In the genomic region with DNA sequence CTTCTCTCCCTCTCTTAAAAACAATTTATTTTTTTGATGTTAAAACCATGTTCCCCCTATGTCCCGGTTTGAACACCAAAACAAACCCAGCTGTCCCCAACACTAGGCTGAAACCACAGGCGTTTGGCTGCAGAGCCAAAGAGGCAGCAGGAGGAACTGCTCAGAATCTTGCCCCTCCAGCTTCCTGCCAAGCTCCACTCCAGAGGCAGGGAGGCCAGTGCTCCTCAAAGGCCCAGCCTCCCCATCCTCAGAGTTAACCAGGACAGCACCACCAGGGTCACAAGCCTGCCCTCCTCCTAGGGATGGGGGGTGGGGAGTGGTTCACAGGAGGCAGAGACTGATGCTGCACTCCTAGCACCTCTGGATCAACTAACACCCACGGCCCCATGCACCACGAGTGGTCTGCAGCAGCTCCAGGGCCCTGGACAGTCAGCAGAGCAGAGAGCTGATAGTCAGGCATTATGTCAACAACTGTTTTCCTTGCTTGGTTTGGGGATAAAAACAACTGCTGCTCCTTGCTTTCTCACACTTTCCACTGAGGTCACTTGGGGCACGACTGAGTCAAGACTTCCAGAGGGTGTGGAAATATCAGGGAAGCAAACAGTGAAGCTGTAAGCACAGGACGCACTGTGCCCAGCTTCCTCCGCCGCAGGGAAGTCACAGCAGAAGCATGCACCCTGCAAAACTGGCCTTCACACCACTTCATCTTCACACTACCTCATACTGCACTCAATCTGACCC, we compare ENCODE assay signal across 11 cellular contexts.
DNase-seq lines count a peak whose midpoint lies in the region; ATAC-seq, FAIRE-seq and TF ChIP-seq lines count a peak whose summit lies in the region.
"Had no signal": no experiment of that assay in that cellular context is flagged by ENCODE, and none has a peak within 500 bp of the region (broad histone marks: within the 10 kb centered on the region; RNA-seq: fewer than 3 reads in every experiment).

No MANE protein-coding gene starts in this region.

- peak overlapping the region; percentile 81 for H3K18ac ChIP-seq in neuronal stem cell (ENCODE audit: low read length)

- H2BK5ac ChIP-seq in neuronal stem cell (ENCODE audit: low read length) = no peak overlapping the region

- H3K23ac ChIP-seq in neuronal stem cell (ENCODE audit: low read depth, low read length, poor library complexity) = no peak overlapping the region

- TF ChIP-seq POLR2A in A549 (IDR thresholded peaks at IDR 0.05; ENCODE audit: low read length) (no peak), Peyer's patch (IDR thresholded peaks at IDR 0.05) (no peak)

- H3K4ac ChIP-seq in neuronal stem cell (ENCODE audit: low read length) = no peak overlapping the region

- no peak for TF ChIP-seq EP300 in A549 (IDR thresholded peaks at IDR 0.05)

- H3K27ac ChIP-seq in A549 (peak overlapping the region; percentile 67 to 76), Peyer's patch (peak overlapping the region in 3 of 4 donors; percentile 46 to 85 (median 76)), neuronal stem cell (replicated peaks; ENCODE audit: low read length) (no peak overlapping the region)

- WGBS in A549 (ENCODE audit: missing lambda C conversion rate) = 33% methylated on average over 7 of the region's 8 CpGs
- no CpG with 5 or more reads among the region's 8 CpGs for WGBS in neuronal stem cell (ENCODE audit: extremely low coverage in 2 of 2, insufficient read length in 2 of 2, insufficient replicate concordance in 1 of 2), 2 donors

- peak overlapping the region; percentile 34 for H3K4me2 ChIP-seq in A549
- H3K4me2 ChIP-seq in neuronal stem cell (ENCODE audit: insufficient read depth, low read length, poor library complexity, severe bottlenecking) = no peak overlapping the region

- H3K36me3 ChIP-seq in Peyer's patch (no peaks in the 10 kb centered on the region), neuronal stem cell (replicated peaks in 1 of 2; ENCODE audit: control insufficient read depth in 2 of 2, insufficient read depth in 2 of 2, low read length in 2 of 2) (no peaks in the 10 kb centered on the region)

- H3K27me3 ChIP-seq in Peyer's patch = no peaks in the 10 kb centered on the region
- H3K27me3 ChIP-seq in neuronal stem cell (ENCODE audit: control insufficient read depth in 3 of 3, insufficient read depth in 3 of 3, low read depth in 1 of 3, low read length in 3 of 3) = peaks cover 0 to 4% (median 0%) of the 10 kb centered on the region in 3 experiments

- DNase-seq in A549 (ENCODE audit: low read depth in 1 of 2, low spot score in 1 of 2) = peak in 1 of 2 experiments; percentile 68
- peak in 1 of 3 donors; percentile 76 for DNase-seq in Peyer's patch
- DNase-seq in fibroblast of the conjunctiva (ENCODE audit: low read depth) = peak; percentile 29
- DNase-seq in neuronal stem cell (ENCODE audit: low spot score) = no peak
- DNase-seq in activated naive CD4-positive, alpha-beta T cell (lab: John Stamatoyannopoulos, UW) = no peak
- no peak for DNase-seq in retina
- no peak for DNase-seq in SIG-M5 treated with dmso at 0.1 percent for 504 hours (lab: John Stamatoyannopoulos, UW; ENCODE audit: unreplicated experiment)
- DNase-seq: NCI-H146, OCI-M1 had no signal

- CTCF ChIA-PET in A549 (lab: Yijun Ruan, JAX) = interaction anchor here (1.0 to 2.6 kb wide), 6 partner anchors 23 to 167 kb away, joined by 4 to 9 read pairs (median 7); a partner anchor contains a TSS

- peak overlapping the region; percentile 52 for H4K8ac ChIP-seq in neuronal stem cell (ENCODE audit: low read depth, low read length)

- H2BK15ac ChIP-seq in neuronal stem cell (ENCODE audit: low read length) = peak overlapping the region; percentile 27

- peak in 1 of 2 experiments; percentile 13; a peak in 1 of 5 replicates for TF ChIP-seq RAD21 in A549 (conservative IDR thresholded peaks at IDR 0.05 in 1 of 2, IDR thresholded peaks at IDR 0.05 in 1 of 2)

- peak overlapping the region; percentile 78 for H3K14ac ChIP-seq in neuronal stem cell (ENCODE audit: low read length)

- no peak overlapping the region for H3K9ac ChIP-seq in neuronal stem cell (ENCODE audit: low read depth, low read length, poor library complexity)

- peak overlapping the region; percentile 47 for H2AK5ac ChIP-seq in neuronal stem cell (ENCODE audit: low read depth, low read length)

- ATAC-seq in A549 (peak; percentile 78 to 81), GM21576 (IDR thresholded peaks at IDR 0.05; ENCODE audit: unreplicated experiment) (no peak)

- FAIRE-seq in A549 (lab: Jason Lieb, UNC) = no peak
- FAIRE-seq: TTC549 had no signal

- H3K79me1 ChIP-seq in neuronal stem cell (ENCODE audit: low read depth, low read length) = no peaks in the 10 kb centered on the region

- peaks cover 58% of the 10 kb centered on the region for H3K4me1 ChIP-seq in A549
- no peaks in the 10 kb centered on the region for H3K4me1 ChIP-seq in Peyer's patch
- H3K4me1 ChIP-seq in neuronal stem cell (ENCODE audit: control insufficient read depth in 2 of 2, insufficient read depth in 1 of 2, low read depth in 1 of 2, low read length in 2 of 2) = peaks cover 0 to 3% of the 10 kb centered on the region in 2 donors

- TF ChIP-seq CTCF in A549 (IDR thresholded peaks at IDR 0.05) = no peak
- no peak for TF ChIP-seq CTCF in Peyer's patch (IDR thresholded peaks at IDR 0.05)

- H3K9me3 ChIP-seq in A549 (no peaks in the 10 kb centered on the region), Peyer's patch (no peaks in the 10 kb centered on the region), neuronal stem cell (replicated peaks in 1 of 2; ENCODE audit: control insufficient read depth in 2 of 2, insufficient read depth in 1 of 2, low read depth in 1 of 2, low read length in 2 of 2) (no peaks in the 10 kb centered on the region)

- peak overlapping the region; percentile 18 for H2BK120ac ChIP-seq in neuronal stem cell (ENCODE audit: low read depth, low read length)

- H3K4me3 ChIP-seq in A549 (no peak overlapping the region), Peyer's patch (no peak overlapping the region), neuronal stem cell (ENCODE audit: low read length in 2 of 2) (no peak overlapping the region)

- no peak overlapping the region for H4K91ac ChIP-seq in neuronal stem cell (ENCODE audit: low read depth, low read length, poor library complexity)

- POLR2A ChIA-PET in A549 (lab: Yijun Ruan, JAX) = no interaction called here

- H2BK12ac ChIP-seq in neuronal stem cell (ENCODE audit: low read length) = peak overlapping the region; percentile 69

- H2AFZ ChIP-seq in neuronal stem cell (ENCODE audit: low read length) = no peak overlapping the region

TF ChIP-seq in A549, 52 proteins besides CTCF, POLR2A, EP300 and RAD21:
- TF ChIP-seq HOXB13 (CRISPR knock-in tag; IDR thresholded peaks at IDR 0.05; ENCODE audit: low read depth) = no peak
- TF ChIP-seq FOSL2 (IDR thresholded peaks at IDR 0.05) = no peak
- TF ChIP-seq FOSL2 (CRISPR knock-in tag; IDR thresholded peaks at IDR 0.05) = peak; percentile 60
- TF ChIP-seq HDAC2 (IDR thresholded peaks at IDR 0.05) = no peak
- TF ChIP-seq, protein P1, sequence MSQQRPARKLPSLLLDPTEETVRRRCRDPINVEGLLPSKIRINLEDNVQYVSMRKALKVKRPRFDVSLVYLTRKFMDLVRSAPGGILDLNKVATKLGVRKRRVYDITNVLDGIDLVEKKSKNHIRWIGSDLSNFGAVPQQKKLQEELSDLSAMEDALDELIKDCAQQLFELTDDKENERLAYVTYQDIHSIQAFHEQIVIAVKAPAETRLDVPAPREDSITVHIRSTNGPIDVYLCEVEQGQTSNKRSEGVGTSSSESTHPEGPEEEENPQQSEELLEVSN (IDR thresholded peaks at IDR 0.05; ENCODE audit: borderline replicate concordance, low read depth) = no peak
- TF ChIP-seq, protein P2, sequence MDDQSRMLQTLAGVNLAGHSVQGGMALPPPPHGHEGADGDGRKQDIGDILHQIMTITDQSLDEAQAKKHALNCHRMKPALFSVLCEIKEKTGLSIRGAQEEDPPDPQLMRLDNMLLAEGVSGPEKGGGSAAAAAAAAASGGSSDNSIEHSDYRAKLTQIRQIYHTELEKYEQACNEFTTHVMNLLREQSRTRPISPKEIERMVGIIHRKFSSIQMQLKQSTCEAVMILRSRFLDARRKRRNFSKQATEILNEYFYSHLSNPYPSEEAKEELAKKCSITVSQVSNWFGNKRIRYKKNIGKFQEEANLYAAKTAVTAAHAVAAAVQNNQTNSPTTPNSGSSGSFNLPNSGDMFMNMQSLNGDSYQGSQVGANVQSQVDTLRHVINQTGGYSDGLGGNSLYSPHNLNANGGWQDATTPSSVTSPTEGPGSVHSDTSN (IDR thresholded peaks at IDR 0.05) = no peak
- TF ChIP-seq, protein P3, sequence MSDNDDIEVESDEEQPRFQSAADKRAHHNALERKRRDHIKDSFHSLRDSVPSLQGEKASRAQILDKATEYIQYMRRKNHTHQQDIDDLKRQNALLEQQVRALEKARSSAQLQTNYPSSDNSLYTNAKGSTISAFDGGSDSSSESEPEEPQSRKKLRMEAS (IDR thresholded peaks at IDR 0.05) = peak; percentile 56
- no peak for TF ChIP-seq NPAS2 (CRISPR knock-in tag; IDR thresholded peaks at IDR 0.05; ENCODE audit: borderline replicate concordance)
- peak in 1 of 2 experiments; percentile 43; a peak in 1 of 4 replicates for TF ChIP-seq CEBPB (IDR thresholded peaks at IDR 0.05)
- TF ChIP-seq KDM1A (IDR thresholded peaks at IDR 0.05; ENCODE audit: low read depth) = no peak
- no peak for TF ChIP-seq MYC (IDR thresholded peaks at IDR 0.05; ENCODE audit: borderline replicate concordance, low read length)
